In genomic region chr16:67658849-67659674, GRCh38 we compare ENCODE assay signal across 10 cellular contexts. TPM values are rescaled to one million over a fixed set of nuclear protein-coding genes. Genes with fewer than 3 reads are reported as not detected.
DNase-seq lines count a peak whose midpoint lies in the region; ATAC-seq, FAIRE-seq and TF ChIP-seq lines count a peak whose summit lies in the region.
"Had no signal": no experiment of that assay in that cellular context is flagged by ENCODE, and none has a peak within 500 bp of the region (broad histone marks: within the 10 kb centered on the region; RNA-seq: fewer than 3 reads in every experiment).

No MANE protein-coding gene starts in this region.

- FAIRE-seq in A549 (lab: Jason Lieb, UNC) = no peak
- FAIRE-seq: frontal cortex had no signal

- H3K23ac ChIP-seq in IMR-90 (ENCODE audit: low read depth, low read length) = peak overlapping the region; percentile 74; the same call in 1 of the 2 replicates

- peaks cover 5% of the 10 kb centered on the region for H4K20me1 ChIP-seq in IMR-90 (ENCODE audit: insufficient read depth, low read length)

- H2BK20ac ChIP-seq in IMR-90 (ENCODE audit: low read depth, low read length) = no peak overlapping the region

- H3K9ac ChIP-seq in IMR-90 (ENCODE audit: low read depth, low read length) = peak overlapping the region; percentile 58
- H3K9ac ChIP-seq in mucosa of stomach (ENCODE audit: low read length) = peak overlapping the region; percentile 72

- H4K5ac ChIP-seq in IMR-90 (ENCODE audit: low read depth, low read length) = no peak overlapping the region

- H3K4me1 Mint-ChIP-seq in MCF 10A (ENCODE audit: insufficient read depth, unreplicated experiment) = peaks cover 6% of the 10 kb centered on the region

- TF ChIP-seq CTCF in A549 (IDR thresholded peaks at IDR 0.05) (no peak), IMR-90 (conservative IDR thresholded peaks at IDR 0.05; ENCODE audit: low read depth, low read length) (no peak), MCF 10A (IDR thresholded peaks at IDR 0.05; ENCODE audit: unreplicated experiment) (no peak)

- in situ Hi-C loops in IMR-90 (cut with MboI; ENCODE audit: low sequenced_read_pairs) = no loop called here

- BruUV-seq in IMR-90 (replicated peaks; lab: Mats Ljungman, UMichigan) (no TSS peak), MCF 10A (replicated peaks; lab: Mats Ljungman, UMichigan) (no TSS peak)

- no peak overlapping the region for H2BK5ac ChIP-seq in IMR-90 (ENCODE audit: low read depth, low read length, poor library complexity, severe bottlenecking)

- peak overlapping the region in 1 of 2 experiments; percentile 89; a peak in 2 of 4 replicates for H4K8ac ChIP-seq in IMR-90 (ENCODE audit: low read depth in 2 of 2, low read length in 2 of 2)

- peak overlapping the region; percentile 97 for H3K27ac Mint-ChIP-seq in MCF 10A (ENCODE audit: low read depth, unreplicated experiment)

- H3K4me1 ChIP-seq in A549 (peaks cover 6% of the 10 kb centered on the region; the same call in 1 of the 3 replicates), IMR-90 (ENCODE audit: control insufficient read depth, insufficient read depth, low read length) (peaks cover 6% of the 10 kb centered on the region; the same call in 1 of the 2 replicates), mucosa of stomach (ENCODE audit: control insufficient read depth, insufficient read depth, low read length) (peaks cover 15% of the 10 kb centered on the region)

- TF ChIP-seq EP300 in A549 (IDR thresholded peaks at IDR 0.05) = no peak

- TF ChIP-seq RAD21 in A549 (conservative IDR thresholded peaks at IDR 0.05 in 1 of 2, IDR thresholded peaks at IDR 0.05 in 1 of 2) (no peak), IMR-90 (IDR thresholded peaks at IDR 0.05; ENCODE audit: low read length) (no peak)

- H3K36me3 Mint-ChIP-seq in MCF 10A (ENCODE audit: insufficient read depth, unreplicated experiment) = peaks cover 6% of the 10 kb centered on the region

- WGBS in A549 (ENCODE audit: missing lambda C conversion rate) = 56% methylated on average over 17 of the region's 21 CpGs
- WGBS in IMR-90 (ENCODE audit: extremely low coverage in 2 of 2, insufficient read length in 1 of 2), 2 experiments = 24% methylated on average over 4 of the region's 21 CpGs; no CpG with 5 or more reads in 1 of the 2 experiments

- H3K18ac ChIP-seq in IMR-90 (ENCODE audit: low read depth, low read length) = no peak overlapping the region

- H3K27me3 ChIP-seq in IMR-90 (ENCODE audit: control insufficient read depth, insufficient read depth, low read length) (no peaks in the 10 kb centered on the region), mucosa of stomach (ENCODE audit: control insufficient read depth, insufficient read depth, low read length) (peaks cover 19% of the 10 kb centered on the region)

- no peak overlapping the region for H3K56ac ChIP-seq in IMR-90 (ENCODE audit: extremely low read depth, insufficient read depth, low read length)

- H3K4ac ChIP-seq in IMR-90 (ENCODE audit: low read depth, low read length) = no peak overlapping the region

- H2AK9ac ChIP-seq in IMR-90 (replicated peaks; ENCODE audit: low read depth, low read length, poor library complexity) = peak overlapping the region; percentile 95

- POLR2A ChIA-PET in A549 (lab: Yijun Ruan, JAX) (interaction anchor here (0.6 kb wide), 1 partner anchor 16 kb away, joined by 3 read pairs; no protein-coding TSS in a partner anchor), IMR-90 (lab: Charles Lee; ENCODE audit: unreplicated experiment) (no interaction called here), MCF 10A (lab: Yijun Ruan, JAX) (interaction anchor here (0.6 to 2.2 kb wide), 7 partner anchors 33 to 577 kb away, joined by 3 to 23 read pairs (median 5); partner anchors contain the start of genes CTCF and ESRP2)

- H2AFZ ChIP-seq in IMR-90 (replicated peaks; ENCODE audit: low read length, poor library complexity) = peak overlapping the region; percentile 100

- peak overlapping the region; percentile 91 for H3K4me3 ChIP-seq in A549
- H3K4me3 ChIP-seq in IMR-90 (ENCODE audit: insufficient read depth, low read depth, low read length) = peak overlapping the region; percentile 64
- peak overlapping the region; percentile 78 for H3K4me3 ChIP-seq in mucosa of stomach (ENCODE audit: low read length)

- H2AK5ac ChIP-seq in IMR-90 (ENCODE audit: low read depth, low read length) = peak overlapping the region; percentile 1; the same call in 1 of the 2 replicates

- peaks cover 6 to 20% of the 10 kb centered on the region in 2 experiments; a peak in 3 of 4 replicates for H3K79me1 ChIP-seq in IMR-90 (ENCODE audit: low read depth in 1 of 2, low read length in 2 of 2)

- peak overlapping the region; percentile 80 for H3K4me2 ChIP-seq in A549
- H3K4me2 ChIP-seq in IMR-90 (ENCODE audit: low read depth, low read length) = peak overlapping the region; percentile 76

- H3K36me3 ChIP-seq in IMR-90 (ENCODE audit: control insufficient read depth, insufficient read depth, low read length) (peaks cover 3% of the 10 kb centered on the region; the same call in 1 of the 2 replicates), mucosa of stomach (ENCODE audit: control insufficient read depth, insufficient read depth, low read length) (no peaks in the 10 kb centered on the region)

- no peak overlapping the region for H3K14ac ChIP-seq in IMR-90 (replicated peaks; ENCODE audit: low read depth, low read length)

- DNase-seq in A549 (ENCODE audit: low read depth in 1 of 2, low spot score in 1 of 2) (no peak), IMR-90 (no peak), MCF 10A (ENCODE audit: unreplicated experiment) (no peak), NCI-H2107 treated with DMSO at 0.1 percent for 48 hours (lab: John Stamatoyannopoulos, UW; ENCODE audit: unreplicated experiment) (no peak), cortex of kidney (lab: John Stamatoyannopoulos, UW) (no peak)
- no peak for DNase-seq in activated CD8-positive, alpha-beta memory T cell treated with anti-CD3 and anti-CD28 coated beads, Interleukin-2, amount 50 U/mL, for 48 hours
- DNase-seq: NCI-H2171 treated with DMSO at 0.1 percent for 48 hours had no signal

- H3K9me3 ChIP-seq in A549 = no peaks in the 10 kb centered on the region
- H3K9me3 ChIP-seq in IMR-90 (ENCODE audit: control insufficient read depth, insufficient read depth, low read length) = no peaks in the 10 kb centered on the region
- no peaks in the 10 kb centered on the region for H3K9me3 ChIP-seq in mucosa of stomach (ENCODE audit: control insufficient read depth, low read length)

- H3K27ac ChIP-seq in A549 (peak overlapping the region; percentile 90 to 92), IMR-90 (ENCODE audit: insufficient read depth, low read length) (no peak overlapping the region; the same call in 1 of the 2 replicates)

- no peak overlapping the region for H2BK15ac ChIP-seq in IMR-90 (ENCODE audit: low read depth, low read length)

- H3K27me3 Mint-ChIP-seq in MCF 10A (ENCODE audit: insufficient read depth, unreplicated experiment) = no peaks in the 10 kb centered on the region

- CTCF ChIA-PET in A549 (lab: Yijun Ruan, JAX) = interaction anchor here (0.6 to 8.6 kb wide), 13 partner anchors 10 to 165 kb away, joined by 3 to 51 read pairs (median 7); partner anchors contain the start of genes CARMIL2 and CTCF
- CTCF ChIA-PET in IMR-90 (lab: Yijun Ruan, JAX) = interaction anchor here (1.3 kb wide), 1 partner anchor 138 kb away, joined by 4 read pairs; no protein-coding TSS in a partner anchor
- CTCF ChIA-PET in MCF 10A (lab: Yijun Ruan, JAX) = interaction anchor here (1.0 to 1.8 kb wide), 3 partner anchors 8 to 138 kb away, joined by 3 to 9 read pairs (median 8); no protein-coding TSS in a partner anchor

- H4K91ac ChIP-seq in IMR-90 (ENCODE audit: insufficient read depth, low read depth, low read length) = no peak overlapping the region

- ATAC-seq in A549 = no peak
- no peak for ATAC-seq in IMR-90 (ENCODE audit: low read depth)
- no peak for ATAC-seq in HG03045 (IDR thresholded peaks at IDR 0.05; ENCODE audit: unreplicated experiment)

- TF ChIP-seq POLR2A in A549 (IDR thresholded peaks at IDR 0.05; ENCODE audit: low read length) = no peak
- no peak for TF ChIP-seq POLR2A in IMR-90 (IDR thresholded peaks at IDR 0.05; ENCODE audit: low read depth, low read length)

- peaks cover 7% of the 10 kb centered on the region for H3K9me1 ChIP-seq in IMR-90 (ENCODE audit: insufficient read depth, low read length)

- intact Hi-C loops in IMR-90 (cut with micrococcal nuclease) = no loop called here
- intact Hi-C loops in MCF 10A (cut with micrococcal nuclease) = no loop called here

- H3K4me3 Mint-ChIP-seq in MCF 10A (ENCODE audit: unreplicated experiment) = peak overlapping the region; percentile 86

- dilution Hi-C loops in IMR-90 (cut with HindIII; ENCODE audit: low sequenced_read_pairs, unreplicated experiment) = no loop called here

- no peaks in the 10 kb centered on the region for H3K9me3 Mint-ChIP-seq in MCF 10A (ENCODE audit: unreplicated experiment)

- no peak overlapping the region for H2BK120ac ChIP-seq in IMR-90 (ENCODE audit: low read depth, low read length)

RNA-seq across cellular contexts. Expression of gene ACD, which starts 1.0 kb away (rescaled TPM):
- polyA plus RNA-seq in A549 (2011; rRNA removed) = 19.4 and 22.2 TPM in 2 replicates
- polyA plus RNA-seq in A549 (2012; cell fraction: cytosol; rRNA removed) = 49.6 and 57.6 TPM in 2 replicates
- 79.7 and 97.5 TPM in 2 replicates for polyA plus RNA-seq in A549 (2012; cell fraction: nucleus; rRNA removed)
- polyA plus RNA-seq in A549 (2017; fragmentation: RNase III; extraction: RNeasy Plus Mini Kit Qiagen cat#74134 plus additional on column Dnase treatment) = 25.3 to 26.5 TPM (median 26.4 TPM) in 3 replicates
- polyA minus RNA-seq in A549 (2011; rRNA and poly(A)+ RNA removed) = 21.2 and 29.2 TPM in 2 replicates
- 12.8 and 15.6 TPM in 2 replicates for total RNA-seq in IMR-90 (2012; rRNA removed)
- 31.1 and 38.9 TPM in 2 replicates for polyA plus RNA-seq in IMR-90 (2012; rRNA removed)
- 20.0 and 29.8 TPM in 2 replicates for polyA plus RNA-seq in IMR-90 (2012; cell fraction: cytosol; rRNA removed)
- 49.6 and 116 TPM in 2 replicates for polyA plus RNA-seq in IMR-90 (2012; cell fraction: nucleus; rRNA removed; ENCODE audit: low replicate concordance)
- total RNA-seq in MCF 10A (2022) = 26.1 and 33.6 TPM in 2 replicates

RNA-seq across cellular contexts. Expression of gene PARD6A, which starts 1.7 kb away (rescaled TPM):
- polyA plus RNA-seq in A549 (2011; rRNA removed) = 1.7 and 1.8 TPM in 2 replicates
- polyA plus RNA-seq in A549 (2012; cell fraction: cytosol; rRNA removed) = 3.2 and 3.6 TPM in 2 replicates
- polyA plus RNA-seq in A549 (2012; cell fraction: nucleus; rRNA removed) = 1.3 and 2.2 TPM in 2 replicates
- 1.4 to 2.2 TPM (median 1.9 TPM) in 3 replicates for polyA plus RNA-seq in A549 (2017; fragmentation: RNase III; extraction: RNeasy Plus Mini Kit Qiagen cat#74134 plus additional on column Dnase treatment)
- polyA minus RNA-seq in A549 (2011; rRNA and poly(A)+ RNA removed) = 1.2 and 2.5 TPM in 2 replicates
- total RNA-seq in IMR-90 (2012; rRNA removed) = 0.28 and 0.36 TPM in 2 replicates
- 0.55 and 0.65 TPM in 2 replicates for polyA plus RNA-seq in IMR-90 (2012; rRNA removed)
- 0.82 and 0.94 TPM in 2 replicates for polyA plus RNA-seq in IMR-90 (2012; cell fraction: cytosol; rRNA removed)
- 0.32 and 0.49 TPM in 2 replicates for polyA plus RNA-seq in IMR-90 (2012; cell fraction: nucleus; rRNA removed; ENCODE audit: low replicate concordance)
- 3.2 and 4.5 TPM in 2 replicates for total RNA-seq in MCF 10A (2022)

RNA-seq across cellular contexts. Expression of gene ENKD1, which starts 7.5 kb away (rescaled TPM):
- polyA plus RNA-seq in A549 (2011; rRNA removed) = 4.0 and 4.3 TPM in 2 replicates
- 13.5 and 14.0 TPM in 2 replicates for polyA plus RNA-seq in A549 (2012; cell fraction: cytosol; rRNA removed)
- 23.0 and 32.4 TPM in 2 replicates for polyA plus RNA-seq in A549 (2012; cell fraction: nucleus; rRNA removed)
- polyA plus RNA-seq in A549 (2017; fragmentation: RNase III; extraction: RNeasy Plus Mini Kit Qiagen cat#74134 plus additional on column Dnase treatment) = 11.1 to 12.6 TPM (median 12.2 TPM) in 3 replicates
- 2.7 and 5.0 TPM in 2 replicates for polyA minus RNA-seq in A549 (2011; rRNA and poly(A)+ RNA removed)
- 2.9 and 3.1 TPM in 2 replicates for total RNA-seq in IMR-90 (2012; rRNA removed)
- 6.3 and 7.8 TPM in 2 replicates for polyA plus RNA-seq in IMR-90 (2012; rRNA removed)
- polyA plus RNA-seq in IMR-90 (2012; cell fraction: cytosol; rRNA removed) = 3.9 and 8.2 TPM in 2 replicates
- 20.0 and 44.8 TPM in 2 replicates for polyA plus RNA-seq in IMR-90 (2012; cell fraction: nucleus; rRNA removed; ENCODE audit: low replicate concordance)
- total RNA-seq in MCF 10A (2022) = 12.8 and 14.5 TPM in 2 replicates

RNA-seq across cellular contexts. Expression of gene C16orf86, which starts 7.6 kb away (rescaled TPM):
- polyA plus RNA-seq in A549 (2011; rRNA removed) (not detected in 2 replicates), A549 (2017; fragmentation: RNase III; extraction: RNeasy Plus Mini Kit Qiagen cat#74134 plus additional on column Dnase treatment) (0.05 to 0.21 TPM (median 0.06 TPM) in 3 replicates), IMR-90 (2012; rRNA removed) (0.63 and 0.70 TPM in 2 replicates)
- polyA plus RNA-seq in A549 (2012; cell fraction: cytosol; rRNA removed) = 0.08 TPM in 2 replicates
- 0.40 and 0.44 TPM in 2 replicates for polyA plus RNA-seq in A549 (2012; cell fraction: nucleus; rRNA removed)
- not detected in 2 replicates for polyA minus RNA-seq in A549 (2011; rRNA and poly(A)+ RNA removed)
- total RNA-seq in IMR-90 (2012; rRNA removed) (0.28 and 0.54 TPM in 2 replicates), MCF 10A (2022) (0.54 and 0.65 TPM in 2 replicates)
- polyA plus RNA-seq in IMR-90 (2012; cell fraction: cytosol; rRNA removed) = 1.00 and 1.9 TPM in 2 replicates
- polyA plus RNA-seq in IMR-90 (2012; cell fraction: nucleus; rRNA removed; ENCODE audit: low replicate concordance) = 1.9 and 3.9 TPM in 2 replicates

RNA-seq across cellular contexts. Expression of gene CARMIL2, which starts 14.1 kb away (rescaled TPM):
- polyA plus RNA-seq in A549 (2011; rRNA removed) (0.39 and 0.62 TPM in 2 replicates), A549 (2017; fragmentation: RNase III; extraction: RNeasy Plus Mini Kit Qiagen cat#74134 plus additional on column Dnase treatment) (0.95 to 1.3 TPM (median 1.2 TPM) in 3 replicates), IMR-90 (2012; rRNA removed) (0.77 and 0.97 TPM in 2 replicates)
- 0.70 and 0.84 TPM in 2 replicates for polyA plus RNA-seq in A549 (2012; cell fraction: cytosol; rRNA removed)
- polyA plus RNA-seq in A549 (2012; cell fraction: nucleus; rRNA removed) = 3.5 and 4.4 TPM in 2 replicates
- polyA minus RNA-seq in A549 (2011; rRNA and poly(A)+ RNA removed) = 0.25 and 0.97 TPM in 2 replicates
- total RNA-seq in IMR-90 (2012; rRNA removed) (0.18 and 0.28 TPM in 2 replicates), MCF 10A (2022) (1.6 and 1.9 TPM in 2 replicates)
- polyA plus RNA-seq in IMR-90 (2012; cell fraction: cytosol; rRNA removed) = 0.65 and 0.75 TPM in 2 replicates
- 2.3 and 3.8 TPM in 2 replicates for polyA plus RNA-seq in IMR-90 (2012; cell fraction: nucleus; rRNA removed; ENCODE audit: low replicate concordance)
